Comparison of ENCODE assay signal across 8 cellular contexts in genomic region chr7:17583786-17584185, GRCh38.
"Had no signal": no experiment of that assay in that cellular context is flagged by ENCODE, and none has a peak within 500 bp of the region (broad histone marks: within the 10 kb centered on the region; RNA-seq: fewer than 3 reads in every experiment).

No MANE protein-coding gene starts in this region.

- H3K4me1 ChIP-seq: HAP-1 had no signal

- H2AFZ ChIP-seq: GM23248 had no signal

- H3K9me3 ChIP-seq: HAP-1 had no signal

- H3K4me3 ChIP-seq: GM23248, HAP-1 had no signal

- H3K36me3 ChIP-seq: HAP-1 had no signal

- ATAC-seq: HCT116, HepG2 had no signal

- H3K27ac ChIP-seq: GM23248, HL-60 had no signal

- DNase-seq: GM23248, GOT3, H7, HFFc6 had no signal

- H3K9ac ChIP-seq: GM23248 had no signal
